Comparison of ENCODE assay signal across 1 cellular context in genomic region chr12:113932411-113933196, GRCh38.
TF ChIP-seq lines count a peak whose summit lies in the region.

No MANE protein-coding gene starts in this region.

TF ChIP-seq in K562, 482 proteins besides CTCF, POLR2A, EP300 and RAD21 (continued from another document and continues in another):
- TF ChIP-seq KLF16 (IDR thresholded peaks at IDR 0.05) (peak; percentile 98), DIDO1 (tag; IDR thresholded peaks at IDR 0.05; ENCODE audit: low read depth) (no peak), KLF6 (CRISPR knock-in tag; IDR thresholded peaks at IDR 0.05; ENCODE audit: borderline replicate concordance) (no peak), MBD2 (IDR thresholded peaks at IDR 0.05; ENCODE audit: borderline replicate concordance, low read depth) (peak; percentile 60; the same call in 1 of the 2 replicates), RBM15 (IDR thresholded peaks at IDR 0.05; ENCODE audit: insufficient read depth, low read length) (no peak), GABPB2 (CRISPR knock-in tag; conservative IDR thresholded peaks at IDR 0.05) (no peak), TCF7L2 (IDR thresholded peaks at IDR 0.05; ENCODE audit: low read depth, low read length) (no peak), RUNX1 (IDR thresholded peaks at IDR 0.05; ENCODE audit: low read depth) (peak; percentile 90), CCAR2 (IDR thresholded peaks at IDR 0.05; ENCODE audit: low read depth, low read length) (no peak), ZNF217 (CRISPR knock-in tag; IDR thresholded peaks at IDR 0.05) (no peak), E2F6 (IDR thresholded peaks at IDR 0.05; ENCODE audit: borderline replicate concordance in 1 of 2, extremely low read depth in 1 of 2, insufficient read depth in 1 of 2, insufficient read length in 1 of 2, low read depth in 1 of 2, low read length in 1 of 2, poor library complexity in 1 of 2, severe bottlenecking in 1 of 2) (no peak), SMC3 (conservative IDR thresholded peaks at IDR 0.05; ENCODE audit: insufficient read depth, low read depth, low read length) (no peak), ZNF318 (IDR thresholded peaks at IDR 0.05; ENCODE audit: borderline replicate concordance in 1 of 2, low read depth in 1 of 2) (peak in 1 of 2 experiments; percentile 35; a peak in 1 of 4 replicates), ZNF592 (IDR thresholded peaks at IDR 0.05) (no peak), SIN3A (IDR thresholded peaks at IDR 0.05; ENCODE audit: borderline replicate concordance in 2 of 2, control insufficient read depth in 1 of 2, low read depth in 2 of 2, low read length in 2 of 2) (peak in 1 of 2 experiments; percentile 24; a peak in 1 of 4 replicates), SMARCB1 (IDR thresholded peaks at IDR 0.05; ENCODE audit: insufficient read length, low read depth) (no peak), KDM5B (IDR thresholded peaks at IDR 0.05; ENCODE audit: insufficient replicate concordance, low read depth, low read length) (no peak), KLF1 (tag; IDR thresholded peaks at IDR 0.05) (no peak), CREB3 (tag; conservative IDR thresholded peaks at IDR 0.05; ENCODE audit: low read depth) (no peak), STAT5B (CRISPR knock-in tag; IDR thresholded peaks at IDR 0.05) (no peak), BRF2 (IDR thresholded peaks at IDR 0.05; ENCODE audit: borderline replicate concordance, insufficient read depth, insufficient read length) (no peak), NELFE (IDR thresholded peaks at IDR 0.05; ENCODE audit: insufficient read depth, insufficient read length) (no peak), RAD51 (IDR thresholded peaks at IDR 0.05; ENCODE audit: borderline replicate concordance, low read depth) (peak; percentile 36; the same call in 1 of the 2 replicates), CHD2 (IDR thresholded peaks at IDR 0.05; ENCODE audit: low read depth, low read length) (no peak), POLR3G (IDR thresholded peaks at IDR 0.05; ENCODE audit: extremely low read depth, insufficient read length, insufficient replicate concordance) (no peak), SMARCC2 (IDR thresholded peaks at IDR 0.05; ENCODE audit: low read depth) (peak; percentile 93), SNAPC5 (CRISPR knock-in tag; IDR thresholded peaks at IDR 0.05) (no peak), CBX2 (IDR thresholded peaks at IDR 0.05; ENCODE audit: insufficient read depth, low read length, poor library complexity, severe bottlenecking) (no peak), RBM22 (IDR thresholded peaks at IDR 0.05; ENCODE audit: low read depth, low read length, poor library complexity, severe bottlenecking) (no peak), ZFP1 (CRISPR knock-in tag; IDR thresholded peaks at IDR 0.05) (no peak), BACH1 (tag; IDR thresholded peaks at IDR 0.05) (peak; percentile 45; the same call in 1 of the 2 replicates), OTX1 (CRISPR knock-in tag; IDR thresholded peaks at IDR 0.05) (no peak), HDAC2 (IDR thresholded peaks at IDR 0.05) (peak; percentile 95), MCM3 (IDR thresholded peaks at IDR 0.05) (no peak), ZNF766 (CRISPR knock-in tag; conservative IDR thresholded peaks at IDR 0.05) (peak; percentile 66; the same call in 1 of the 2 replicates), ZNF511 (CRISPR knock-in tag; IDR thresholded peaks at IDR 0.05) (no peak), ZBTB34 (CRISPR knock-in tag; IDR thresholded peaks at IDR 0.05) (no peak), POU5F1 (IDR thresholded peaks at IDR 0.05; ENCODE audit: borderline replicate concordance, low read depth, low read length, partially characterized antibody) (no peak), PKNOX1 (IDR thresholded peaks at IDR 0.05) (peak; percentile 80), NR2C1 (IDR thresholded peaks at IDR 0.05) (no peak; the same call in 1 of the 2 replicates), NR2C1 (tag; IDR thresholded peaks at IDR 0.05) (0 out of 2 replicates have a peak, but pooled peaks have one; percentile 14), MED1 (CRISPR knock-in tag; IDR thresholded peaks at IDR 0.05; ENCODE audit: borderline replicate concordance) (no peak), ZFP30 (CRISPR knock-in tag; IDR thresholded peaks at IDR 0.05; ENCODE audit: borderline replicate concordance) (no peak), RB1 (IDR thresholded peaks at IDR 0.05; ENCODE audit: low read depth) (0 out of 2 replicates have a peak, but pooled peaks have one; percentile 7), ZNF311 (CRISPR knock-in tag; IDR thresholded peaks at IDR 0.05) (peak; percentile 89), SRSF7 (optimal IDR thresholded peaks at IDR 0.05; ENCODE audit: low read depth, low read length) (no peak), NUFIP1 (IDR thresholded peaks at IDR 0.05; ENCODE audit: partially characterized antibody) (no peak), NR2F6 (CRISPR knock-in tag; IDR thresholded peaks at IDR 0.05) (no peak), NCOA4 (IDR thresholded peaks at IDR 0.05; ENCODE audit: partially characterized antibody) (no peak), RNF2 (IDR thresholded peaks at IDR 0.05) (peak; percentile 79)
